1 cellular context compared by ENCODE assay signal in genomic region chr4:154551872-154552686, GRCh38.
TF ChIP-seq lines count a peak whose summit lies in the region.

No MANE protein-coding gene starts in this region.

TF ChIP-seq in IMR-90, 13 proteins besides CTCF, POLR2A, EP300 and RAD21:
- no peak for TF ChIP-seq ELK1 (IDR thresholded peaks at IDR 0.05; ENCODE audit: borderline replicate concordance, low read depth, low read length)
- TF ChIP-seq MXI1 (IDR thresholded peaks at IDR 0.05; ENCODE audit: borderline replicate concordance, low read depth, low read length) = peak; percentile 83; the same call in 1 of the 2 replicates
- TF ChIP-seq USF2 (IDR thresholded peaks at IDR 0.05; ENCODE audit: low read depth, low read length) = peak; percentile 36; the same call in 1 of the 2 replicates
- TF ChIP-seq SMC3 (IDR thresholded peaks at IDR 0.05; ENCODE audit: low read depth, low read length) = peak; percentile 65
- no peak for TF ChIP-seq MAFK (IDR thresholded peaks at IDR 0.05; ENCODE audit: low read depth, low read length)
